ENCODE assay signal across 10 cellular contexts in the genomic region with DNA sequence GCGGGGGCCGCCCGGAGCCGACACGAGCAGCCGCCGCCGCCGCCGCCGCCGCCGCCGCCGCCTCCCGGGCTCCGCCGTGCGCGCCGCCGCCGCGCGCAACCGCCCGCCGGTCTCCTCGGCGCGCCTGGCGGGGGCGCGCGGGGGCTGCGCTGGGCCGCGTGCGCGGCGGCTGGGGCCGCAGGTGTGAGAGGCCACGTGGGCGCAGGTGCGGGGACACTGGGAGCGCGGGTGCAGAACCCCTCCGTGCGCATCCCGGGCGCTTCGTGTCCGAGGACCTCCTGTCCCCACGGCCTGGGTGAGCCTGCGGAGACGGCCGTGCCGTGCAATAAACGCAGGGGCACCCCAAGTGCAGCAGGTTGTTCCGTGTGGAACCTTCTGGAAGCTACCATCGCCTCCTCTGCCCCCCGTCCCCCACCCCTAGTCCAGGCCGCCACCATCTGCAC. TPM values are rescaled to one million over a fixed set of nuclear protein-coding genes. Genes with fewer than 3 reads are reported as not detected.
DNase-seq lines count a peak whose midpoint lies in the region; ATAC-seq and TF ChIP-seq lines count a peak whose summit lies in the region.
"Had no signal": no experiment of that assay in that cellular context is flagged by ENCODE, and none has a peak within 500 bp of the region (broad histone marks: within the 10 kb centered on the region; RNA-seq: fewer than 3 reads in every experiment).

A gene with protein sequence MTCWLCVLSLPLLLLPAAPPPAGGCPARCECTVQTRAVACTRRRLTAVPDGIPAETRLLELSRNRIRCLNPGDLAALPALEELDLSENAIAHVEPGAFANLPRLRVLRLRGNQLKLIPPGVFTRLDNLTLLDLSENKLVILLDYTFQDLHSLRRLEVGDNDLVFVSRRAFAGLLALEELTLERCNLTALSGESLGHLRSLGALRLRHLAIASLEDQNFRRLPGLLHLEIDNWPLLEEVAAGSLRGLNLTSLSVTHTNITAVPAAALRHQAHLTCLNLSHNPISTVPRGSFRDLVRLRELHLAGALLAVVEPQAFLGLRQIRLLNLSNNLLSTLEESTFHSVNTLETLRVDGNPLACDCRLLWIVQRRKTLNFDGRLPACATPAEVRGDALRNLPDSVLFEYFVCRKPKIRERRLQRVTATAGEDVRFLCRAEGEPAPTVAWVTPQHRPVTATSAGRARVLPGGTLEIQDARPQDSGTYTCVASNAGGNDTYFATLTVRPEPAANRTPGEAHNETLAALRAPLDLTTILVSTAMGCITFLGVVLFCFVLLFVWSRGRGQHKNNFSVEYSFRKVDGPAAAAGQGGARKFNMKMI (minus strand): TSS at position 41 of the 443 bp plus-strand sequence. CDS start 16,378 bp downstream, outside the sequence.

- WGBS in mammary epithelial cell (ENCODE audit: low coverage, missing lambda C conversion rate) = no CpG with 5 or more reads among the region's 63 CpGs

- no peak for TF ChIP-seq CTCF in mammary epithelial cell (conservative IDR thresholded peaks at IDR 0.05 in 1 of 2, IDR thresholded peaks at IDR 0.05 in 1 of 2; ENCODE audit: extremely low read depth in 1 of 2, insufficient read depth in 1 of 2, low read depth in 1 of 2, low read length in 2 of 2)

- peak; percentile 41 to 55 for ATAC-seq in naive B cell (ENCODE audit: low read depth in 2 of 2)
- ATAC-seq in GM21723 (IDR thresholded peaks at IDR 0.05; ENCODE audit: unreplicated experiment) = no peak
- no peak for ATAC-seq in GM18502 (IDR thresholded peaks at IDR 0.05; ENCODE audit: poor library complexity, unreplicated experiment)

- H2AFZ ChIP-seq in mammary epithelial cell (ENCODE audit: low read depth, low read length) = peak within 1 kb of the TSS; percentile 37

- H3K9me3 ChIP-seq in BLaER1 = no peaks in the 10 kb centered on the region
- no peaks in the 10 kb centered on the region for H3K9me3 ChIP-seq in HAP-1
- no peaks in the 10 kb centered on the region for H3K9me3 ChIP-seq in mammary epithelial cell (replicated peaks; ENCODE audit: insufficient read depth, low read length)

- no TSS peak for BruUV-seq in mammary epithelial cell (replicated peaks; lab: Mats Ljungman, UMichigan)

- peak within 1 kb of the TSS in 5 of 6 donors; percentile 57 to 92 (median 82) for H3K27ac Mint-ChIP-seq in naive B cell

- peaks cover 89% of the 10 kb centered on the region for H3K4me1 ChIP-seq in BLaER1
- H3K4me1 ChIP-seq in HAP-1 = 0 out of 2 replicates have a peak, but pooled peaks cover 3% of the 10 kb centered on the region
- peaks cover 8% of the 10 kb centered on the region for H3K4me1 ChIP-seq in mammary epithelial cell (ENCODE audit: insufficient read depth, low read length)

- CTCF ChIA-PET in mammary epithelial cell (lab: Charles Lee; ENCODE audit: low non-redundant PET) = no interaction called here

- H3K4me3 Mint-ChIP-seq in naive B cell = peak within 1 kb of the TSS; percentile 78 to 91 (median 82)

- H4K20me1 ChIP-seq in BLaER1 (peaks cover 46% of the 10 kb centered on the region), mammary epithelial cell (ENCODE audit: insufficient read depth, low read length) (no peaks in the 10 kb centered on the region)

- DNase-seq in HAP-1 (ENCODE audit: low spot score in 2 of 2) (no peak), mammary epithelial cell (no peak), naive B cell (no peak), AG08395 (ENCODE audit: low spot score) (no peak), NCI-H1694 (lab: John Stamatoyannopoulos, UW) (no peak)
- DNase-seq: activated CD4-positive, CD25-positive, alpha-beta regulatory T cell had no signal

- no peaks in the 10 kb centered on the region for H3K36me3 Mint-ChIP-seq in naive B cell

- intact Hi-C loops in mammary epithelial cell (cut with micrococcal nuclease) = no loop called here

- H3K9ac ChIP-seq in BLaER1 = no peak within 1 kb of the TSS
- no peak within 1 kb of the TSS for H3K9ac ChIP-seq in mammary epithelial cell (ENCODE audit: insufficient read depth, low read length)

- dilution Hi-C loops in mammary epithelial cell (cut with HindIII; ENCODE audit: low sequenced_read_pairs) = no loop called here

- H3K27ac ChIP-seq in BLaER1 (no peak within 1 kb of the TSS), mammary epithelial cell (ENCODE audit: insufficient read depth, low read depth, low read length) (no peak within 1 kb of the TSS)

- H3K27me3 Mint-ChIP-seq in naive B cell = peaks cover 8 to 37% (median 17%) of the 10 kb centered on the region in 3 donors

- H3K79me2 ChIP-seq in mammary epithelial cell (ENCODE audit: insufficient read depth, low read length) = no peaks in the 10 kb centered on the region

- H3K27me3 ChIP-seq in BLaER1 = peaks cover 73% of the 10 kb centered on the region
- no peaks in the 10 kb centered on the region for H3K27me3 ChIP-seq in HAP-1 (ENCODE audit: low read depth)
- peaks cover 16% of the 10 kb centered on the region for H3K27me3 ChIP-seq in mammary epithelial cell (ENCODE audit: insufficient read depth, low read length)

- H3K4me3 ChIP-seq in BLaER1 (peak within 1 kb of the TSS; percentile 57), HAP-1 (peak within 1 kb of the TSS; percentile 29), mammary epithelial cell (replicated peaks in 1 of 3; ENCODE audit: insufficient read depth in 1 of 3, low read depth in 2 of 3, low read length in 3 of 3) (peak within 1 kb of the TSS in 2 of 3 experiments; percentile 21 to 34)

- H3K4me1 Mint-ChIP-seq in naive B cell = peaks cover 29 to 51% (median 47%) of the 10 kb centered on the region in 3 donors

- H3K4me2 ChIP-seq in BLaER1 (peak within 1 kb of the TSS; percentile 81), mammary epithelial cell (ENCODE audit: insufficient read depth, low read depth, low read length) (peak within 1 kb of the TSS; percentile 85)

- H3K36me3 ChIP-seq in BLaER1 (no peaks in the 10 kb centered on the region), HAP-1 (replicated peaks) (no peaks in the 10 kb centered on the region), mammary epithelial cell (ENCODE audit: insufficient read depth, low read length) (no peaks in the 10 kb centered on the region)

- in situ Hi-C loops in HAP-1 (cut with MboI; ENCODE audit: low sequenced_read_pairs) = no loop called here
- in situ Hi-C loops in mammary epithelial cell (cut with MboI; ENCODE audit: low sequenced_read_pairs in 2 of 2) = no loop called here

- H3K9me3 Mint-ChIP-seq in naive B cell = peaks cover 0 to 2% (median 0%) of the 10 kb centered on the region in 7 donors

RNA-seq across cellular contexts. Expression of the gene that starts here (rescaled TPM):
- total RNA-seq in mammary epithelial cell = not detected
- polyA plus RNA-seq in mammary epithelial cell (not detected), naive B cell (ENCODE audit: low read depth in 6 of 6) (10 to 100 TPM in 5 of 6 donors, 1 to 10 TPM in 1; 6.4 to 45.0 (median 15.4) TPM)
- polyA minus RNA-seq in mammary epithelial cell = not detected
- total RNA-seq: dermis microvascular lymphatic vessel endothelial cell had no signal

Comparison
In these comparisons a context has a peak if more than half of its experiments do, and no peak if none do; other contexts are left out.
1. ATAC-seq: peak in naive B cell (2 of 2); none in GM21723 (single experiment) and GM18502 (single experiment).
2. Peak in every context shown above with its lines, with median percentiles within 50 percentile points of each other: H3K4me3 ChIP-seq.